27 cellular contexts compared by ENCODE assay signal in the genomic region with DNA sequence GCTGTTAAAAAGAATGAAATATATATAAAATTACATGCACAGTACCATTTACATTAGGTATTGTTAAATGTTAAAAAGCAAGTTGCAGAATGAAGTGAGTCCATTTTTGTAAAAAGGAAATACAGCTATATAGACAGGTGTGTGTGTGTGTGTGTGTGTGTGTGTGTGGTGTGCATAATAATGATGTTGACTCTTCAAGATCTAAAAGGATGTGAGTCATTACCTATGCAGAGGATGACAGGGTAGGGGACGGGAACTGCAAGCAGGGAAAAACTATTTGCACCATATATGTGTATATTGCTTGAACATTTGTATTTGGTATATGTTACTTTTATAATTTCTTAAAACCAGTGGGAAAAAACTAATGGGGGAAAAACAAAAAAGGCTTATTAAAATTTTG. TPM values are rescaled to one million over a fixed set of nuclear protein-coding genes. Genes with fewer than 3 reads are reported as not detected.
DNase-seq lines count a peak whose midpoint lies in the region; ATAC-seq, FAIRE-seq and TF ChIP-seq lines count a peak whose summit lies in the region.
"Had no signal": no experiment of that assay in that cellular context is flagged by ENCODE, and none has a peak within 500 bp of the region (broad histone marks: within the 10 kb centered on the region; RNA-seq: fewer than 3 reads in every experiment).

No MANE protein-coding gene starts in this region.

- H3K9me3 ChIP-seq in breast epithelium (peaks cover 6 to 11% of the 10 kb centered on the region in 2 donors), esophagus muscularis mucosa (peaks cover 0 to 15% (median 11%) of the 10 kb centered on the region in 4 donors), pancreas (no peaks in the 10 kb centered on the region)
- H3K9me3 ChIP-seq: thyroid gland had no signal

- POLR2A ChIA-PET in MCF 10A (lab: Yijun Ruan, JAX): no interaction called here

- no peaks in the 10 kb centered on the region for H3K4me1 Mint-ChIP-seq in MCF 10A (ENCODE audit: insufficient read depth, unreplicated experiment)
- no peaks in the 10 kb centered on the region for H3K4me1 Mint-ChIP-seq in HFFc6 (ENCODE audit: low read depth)

- no peak for TF ChIP-seq EP300 in esophagus muscularis mucosa (IDR thresholded peaks at IDR 0.05)

- TF ChIP-seq CTCF in MCF 10A (IDR thresholded peaks at IDR 0.05; ENCODE audit: unreplicated experiment) (no peak), breast epithelium (IDR thresholded peaks at IDR 0.05) (no peak), bronchial epithelial cell (IDR thresholded peaks at IDR 0.05; ENCODE audit: insufficient read depth, low read length, severe bottlenecking) (no peak), HFFc6 (IDR thresholded peaks at IDR 0.05) (no peak), esophagus muscularis mucosa (IDR thresholded peaks at IDR 0.05) (no peak), pancreas (IDR thresholded peaks at IDR 0.05) (no peak)

- H3K36me3 ChIP-seq in breast epithelium (no peaks in the 10 kb centered on the region), bronchial epithelial cell (ENCODE audit: control insufficient read depth, insufficient read depth, low read length) (no peaks in the 10 kb centered on the region), esophagus muscularis mucosa (no peaks in the 10 kb centered on the region), pancreas (no peaks in the 10 kb centered on the region)
- H3K36me3 ChIP-seq: right atrium auricular region, thyroid gland had no signal

- H3K27me3 ChIP-seq in breast epithelium (peaks cover 2 to 39% of the 10 kb centered on the region in 2 donors), bronchial epithelial cell (ENCODE audit: control insufficient read depth, insufficient read depth, low read length) (no peaks in the 10 kb centered on the region), esophagus muscularis mucosa (peaks cover 6 to 35% (median 20%) of the 10 kb centered on the region in 4 donors), pancreas (peaks cover 5 to 36% (median 13%) of the 10 kb centered on the region in 4 donors)

- no peaks in the 10 kb centered on the region for H3K9me3 Mint-ChIP-seq in MCF 10A (ENCODE audit: unreplicated experiment)
- no peaks in the 10 kb centered on the region for H3K9me3 Mint-ChIP-seq in HFFc6

- BruUV-seq in MCF 10A (replicated peaks; lab: Mats Ljungman, UMichigan): no TSS peak

- H3K4me1 ChIP-seq in breast epithelium (no peaks in the 10 kb centered on the region), esophagus muscularis mucosa (peaks cover 10 to 12% (median 11%) of the 10 kb centered on the region in 4 donors), pancreas (no peaks in the 10 kb centered on the region)

- no peak for ATAC-seq in pancreas
- ATAC-seq: activated CD8-positive, alpha-beta T cell treated with anti-CD3 and anti-CD28 coated beads, Interleukin-2, amount 10 ng/mL, durations not matched to agents 7 days and 5 days; activated naive CD4-positive, alpha-beta T cell treated with anti-CD3 and anti-CD28 coated beads, Interleukin-2, amount 50 U/mL, for 72 hours; activated T-cell treated with anti-CD3 and anti-CD28 coated beads, Interleukin-2, amount 50 U/mL, for 4 hours; body of pancreas; left lobe of liver; stimulated activated naive B cell treated with anti-CD40 and anti-IgM and Interleukin-4, amounts not matched to agents 10 μg/mL and 1 μg/mL and 100 μg/mL, for 72 hours; WTC11 had no signal

- no peak for TF ChIP-seq POLR2A in breast epithelium (IDR thresholded peaks at IDR 0.05)
- TF ChIP-seq POLR2A in esophagus muscularis mucosa (IDR thresholded peaks at IDR 0.05; ENCODE audit: low read depth): no peak

- WGBS in esophagus muscularis mucosa: 71% methylated on average over 1 of the region's 1 CpG
- 69 to 70% methylated on average over 1 of the region's 1 CpG for WGBS in pancreas, 2 donors

- no peak overlapping the region for H3K4me3 ChIP-seq in breast epithelium
- H3K4me3 ChIP-seq in bronchial epithelial cell (ENCODE audit: low read depth, low read length): no peak overlapping the region
- no peak overlapping the region for H3K4me3 ChIP-seq in esophagus muscularis mucosa
- H3K4me3 ChIP-seq in pancreas: no peak overlapping the region
- H3K4me3 ChIP-seq: body of pancreas, GM23248, right atrium auricular region, thyroid gland had no signal

- no peak overlapping the region for H3K27ac Mint-ChIP-seq in MCF 10A (ENCODE audit: low read depth, unreplicated experiment)
- H3K27ac Mint-ChIP-seq in HFFc6: no peak overlapping the region
- H3K27ac Mint-ChIP-seq: activated CD8-positive, alpha-beta T cell treated with anti-CD3 and anti-CD28 coated beads, Interleukin-2, amount 10 ng/mL, durations not matched to agents 7 days and 5 days; activated naive CD4-positive, alpha-beta T cell treated with anti-CD3 and anti-CD28 coated beads, Interleukin-2, amount 50 U/mL, for 72 hours; stimulated activated naive B cell treated with anti-CD40 and anti-IgM and Interleukin-4, amounts not matched to agents 10 μg/mL and 1 μg/mL and 100 μg/mL, for 72 hours; WTC11 had no signal

- CTCF ChIA-PET in MCF 10A (lab: Yijun Ruan, JAX): interaction anchor here (0.7 kb wide), 1 partner anchor 133 kb away, joined by 4 read pairs; no protein-coding TSS in a partner anchor

- peaks cover 66% of the 10 kb centered on the region for H3K27me3 Mint-ChIP-seq in MCF 10A (ENCODE audit: insufficient read depth, unreplicated experiment)
- H3K27me3 Mint-ChIP-seq in HFFc6 (ENCODE audit: insufficient read depth): peaks cover 3% of the 10 kb centered on the region; the same call in 1 of the 2 replicates

- no peak overlapping the region for H3K4me3 Mint-ChIP-seq in MCF 10A (ENCODE audit: unreplicated experiment)
- H3K4me3 Mint-ChIP-seq in HFFc6: no peak overlapping the region
- H3K4me3 Mint-ChIP-seq: activated CD8-positive, alpha-beta T cell treated with anti-CD3 and anti-CD28 coated beads, Interleukin-2, amount 10 ng/mL, durations not matched to agents 7 days and 5 days; activated T-cell treated with anti-CD3 and anti-CD28 coated beads, Interleukin-2, amount 50 U/mL, for 4 hours; stimulated activated naive B cell treated with anti-CD40 and anti-IgM and Interleukin-4, amounts not matched to agents 10 μg/mL and 1 μg/mL and 100 μg/mL, for 72 hours; WTC11 had no signal

- intact Hi-C loops in MCF 10A (cut with micrococcal nuclease) (no loop called here), breast epithelium (cut with DNase I; ENCODE audit: low total_unique reads) (no loop called here), esophagus muscularis mucosa (cut with DNase I) (no loop called here), pancreas (cut with DNase I) (no loop called here)

- H3K36me3 Mint-ChIP-seq in MCF 10A (ENCODE audit: insufficient read depth, unreplicated experiment) (peaks cover 7% of the 10 kb centered on the region), HFFc6 (ENCODE audit: low read depth) (no peaks in the 10 kb centered on the region)
- H3K36me3 Mint-ChIP-seq: stimulated activated naive B cell treated with anti-CD40 and anti-IgM and Interleukin-4, amounts not matched to agents 10 μg/mL and 1 μg/mL and 100 μg/mL, for 72 hours had no signal

- FAIRE-seq in bronchial epithelial cell (lab: Jason Lieb, UNC): no peak
- no peak for FAIRE-seq in pancreas (lab: Jason Lieb, UNC)
- FAIRE-seq: GM18507 had no signal

- no peak overlapping the region for H3K27ac ChIP-seq in breast epithelium
- H3K27ac ChIP-seq in esophagus muscularis mucosa (replicated peaks in 1 of 4): no peak overlapping the region
- H3K27ac ChIP-seq in pancreas: no peak overlapping the region
- H3K27ac ChIP-seq: body of pancreas, C4-2B, GM23248, right atrium auricular region, thyroid gland had no signal

- DNase-seq in MCF 10A (ENCODE audit: unreplicated experiment): peak; percentile 54
- DNase-seq in breast epithelium (ENCODE audit: low spot score in 2 of 2): no peak
- DNase-seq in NCI-H748 (lab: John Stamatoyannopoulos, UW; ENCODE audit: unreplicated experiment): peak; percentile 49
- DNase-seq in bronchial epithelial cell (ENCODE audit: low read depth): peak; percentile 87
- no peak for DNase-seq in HFFc6
- DNase-seq in esophagus muscularis mucosa (ENCODE audit: extremely low spot score): no peak
- DNase-seq in pancreas: no peak
- no peak for DNase-seq in activated T-cell treated with anti-CD3 and anti-CD28 coated beads, Interleukin-2, amount 50 U/mL, for 48 hours
- DNase-seq: activated CD8-positive, alpha-beta T cell treated with anti-CD3 and anti-CD28 coated beads, Interleukin-2, amount 10 ng/mL, durations not matched to agents 7 days and 5 days; activated T-cell treated with anti-CD3 and anti-CD28 coated beads, Interleukin-2, amount 50 U/mL, for 4 hours; body of pancreas; erythroblast; GM23248; NCI-H1092; NCI-H2171 treated with DMSO at 0.1 percent for 48 hours; nucleus accumbens; Right ventricle myocardium superior; stimulated activated naive B cell treated with anti-CD40 and anti-IgM and Interleukin-4, amounts not matched to agents 10 μg/mL and 1 μg/mL and 100 μg/mL, for 72 hours; thyroid gland had no signal

RNA-seq across cellular contexts. Expression of gene C14orf39, which starts 3.1 kb away (rescaled TPM):
- total RNA-seq in MCF 10A (2022) (not detected in 2 replicates), breast epithelium (1 to 10 TPM in 1 of 3 donors, under 1 TPM in 1, not detected in 1; 0.33 to 2.1 TPM), bronchial epithelial cell (1.0 and 1.3 TPM in 2 replicates), esophagus muscularis mucosa (1 to 10 TPM in 1 of 4 donors, under 1 TPM in 2, not detected in 1; 0.29 to 3.7 (median 0.50) TPM), pancreas (not detected)
- total RNA-seq in HFFc6 (2021; fragmentation: NEBNext Ultra II Directional; extraction: Animal tissue kit (Norgen Biotek cat#: 25700)): not detected
- polyA plus RNA-seq in pancreas: under 1 TPM in 1 of 2 donors, not detected in 1; 0.02 TPM
- total RNA-seq: activated CD8-positive, alpha-beta T cell treated with anti-CD3 and anti-CD28 coated beads, Interleukin-2, amount 10 ng/mL, durations not matched to agents 7 days and 5 days; activated naive CD4-positive, alpha-beta T cell treated with anti-CD3 and anti-CD28 coated beads, Interleukin-2, amount 50 U/mL, for 72 hours; activated T-cell treated with anti-CD3 and anti-CD28 coated beads, Interleukin-2, amount 50 U/mL, for 4 hours; body of pancreas; GM23248; left lobe of liver; mucosa of gallbladder; right atrium auricular region; Right ventricle myocardium superior; T-helper 1 cell treated with Interleukin-12 subunit alpha and Interleukin-12 subunit beta and Interleukin-4 antibody, amounts not matched to agents 30 ng/mL and 1 ng/mL, for 36 hours had no signal
- polyA plus RNA-seq: GM23248 had no signal

RNA-seq across cellular contexts. Expression of gene SIX6, which starts 26.2 kb away (rescaled TPM):
- total RNA-seq in MCF 10A (2022) (not detected in 2 replicates), breast epithelium (not detected), bronchial epithelial cell (not detected in 2 replicates), esophagus muscularis mucosa (not detected), pancreas (not detected)
- total RNA-seq in HFFc6 (2021; fragmentation: NEBNext Ultra II Directional; extraction: Animal tissue kit (Norgen Biotek cat#: 25700)): not detected
- not detected for polyA plus RNA-seq in pancreas
- total RNA-seq: activated CD8-positive, alpha-beta T cell treated with anti-CD3 and anti-CD28 coated beads, Interleukin-2, amount 10 ng/mL, durations not matched to agents 7 days and 5 days; activated naive CD4-positive, alpha-beta T cell treated with anti-CD3 and anti-CD28 coated beads, Interleukin-2, amount 50 U/mL, for 72 hours; activated T-cell treated with anti-CD3 and anti-CD28 coated beads, Interleukin-2, amount 50 U/mL, for 4 hours; body of pancreas; GM23248; left lobe of liver; mucosa of gallbladder; right atrium auricular region; Right ventricle myocardium superior; T-helper 1 cell treated with Interleukin-12 subunit alpha and Interleukin-12 subunit beta and Interleukin-4 antibody, amounts not matched to agents 30 ng/mL and 1 ng/mL, for 36 hours; thyroid gland had no signal
- polyA plus RNA-seq: GM23248 had no signal

Comparison
In these comparisons a context has a peak if more than half of its experiments do, and no peak if none do; other contexts are left out.
1. DNase-seq: peak in MCF 10A (single experiment), NCI-H748 (single experiment) and bronchial epithelial cell (single experiment); none in breast epithelium (0 of 2), HFFc6 (single experiment), esophagus muscularis mucosa (single experiment), pancreas (0 of 6) and activated T-cell treated with anti-CD3 and anti-CD28 coated beads, Interleukin-2, amount 50 U/mL, for 48 hours (0 of 2).